Comparison of ENCODE assay signal across 8 cellular contexts in the genomic region with DNA sequence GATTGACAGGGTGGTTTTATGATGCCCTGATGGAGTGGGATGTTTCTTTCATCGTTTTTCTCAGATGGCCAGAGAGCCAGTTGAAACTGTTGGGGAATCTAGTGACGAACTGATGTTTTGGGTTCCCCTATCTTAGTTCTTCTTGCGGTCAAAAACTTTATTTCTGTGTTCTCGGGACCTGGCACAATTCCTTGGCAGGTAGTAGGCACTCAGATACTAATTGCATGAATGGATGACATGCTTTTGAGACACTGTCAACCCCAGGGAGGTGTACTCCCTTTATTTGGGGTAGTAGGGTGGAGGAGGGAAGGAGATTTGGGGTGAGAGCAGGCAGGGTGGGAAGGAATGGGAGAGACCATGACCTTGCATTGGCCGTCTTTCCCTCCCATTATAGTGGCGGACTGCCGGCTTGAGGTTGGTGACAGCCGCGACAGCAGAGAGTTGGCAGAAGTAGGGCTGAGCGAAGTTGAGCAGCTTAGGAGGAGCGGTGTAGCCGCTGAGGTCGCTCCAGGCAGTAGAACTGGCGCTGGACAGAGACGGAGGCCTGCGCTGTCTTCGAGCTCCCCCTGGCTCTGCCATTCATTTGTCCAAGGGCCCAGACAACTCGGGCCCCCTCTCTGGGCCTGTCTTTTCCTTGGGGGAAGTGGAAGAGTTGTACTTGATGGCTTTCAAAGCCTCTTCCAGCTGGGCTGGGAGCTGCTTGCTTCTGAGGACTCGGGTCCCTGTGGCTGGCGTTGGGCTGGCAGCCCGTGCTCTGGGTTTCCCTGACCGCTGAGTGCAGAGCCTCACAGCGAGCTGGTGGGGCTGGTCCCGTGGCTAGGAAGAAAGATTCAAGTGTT. TPM values are rescaled to one million over a fixed set of nuclear protein-coding genes. Genes with fewer than 3 reads are reported as not detected.
DNase-seq lines count a peak whose midpoint lies in the region; ATAC-seq and TF ChIP-seq lines count a peak whose summit lies in the region.

No MANE protein-coding gene starts in this region.

- H3K27me3 ChIP-seq in heart left ventricle: no peaks in the 10 kb centered on the region

- 34 to 43% (median 41%) methylated on average over 24 of the region's 24 CpGs for WGBS in heart left ventricle, 4 donors

- TF ChIP-seq POLR2A in heart left ventricle (IDR thresholded peaks at IDR 0.05): no peak

- H3K4me1 Mint-ChIP-seq in activated T-cell treated with anti-CD3 and anti-CD28 coated beads, Interleukin-2, amount 50 U/mL, for 4 hours (ENCODE audit: low read depth): peaks cover 66% of the 10 kb centered on the region

- H3K36me3 ChIP-seq in KOPT-K1 (ENCODE audit: insufficient read depth, low read length): peaks cover 61% of the 10 kb centered on the region
- peaks cover 0 to 10% (median 0%) of the 10 kb centered on the region in 9 donors for H3K36me3 ChIP-seq in heart left ventricle

- H3K36me3 Mint-ChIP-seq in activated T-cell treated with anti-CD3 and anti-CD28 coated beads, Interleukin-2, amount 50 U/mL, for 4 hours (ENCODE audit: insufficient read depth): peaks cover 47% of the 10 kb centered on the region

- TF ChIP-seq CTCF in AG10803 (conservative IDR thresholded peaks at IDR 0.05; ENCODE audit: low read length): peak; percentile 27
- peak; percentile 24 to 61 (median 36) for TF ChIP-seq CTCF in heart left ventricle (IDR thresholded peaks at IDR 0.05)

- no peaks in the 10 kb centered on the region for H3K27me3 Mint-ChIP-seq in activated T-cell treated with anti-CD3 and anti-CD28 coated beads, Interleukin-2, amount 50 U/mL, for 4 hours (ENCODE audit: low read depth)

- H3K4me1 ChIP-seq in heart left ventricle: peaks cover 0 to 66% (median 35%) of the 10 kb centered on the region in 12 donors

- H3K9me3 Mint-ChIP-seq in activated T-cell treated with anti-CD3 and anti-CD28 coated beads, Interleukin-2, amount 50 U/mL, for 4 hours: peaks cover 5% of the 10 kb centered on the region

- peak; percentile 7 to 8 for ATAC-seq in activated T-cell treated with anti-CD3 and anti-CD28 coated beads, Interleukin-2, amount 50 U/mL, for 4 hours
- ATAC-seq in heart left ventricle (peak; percentile 66 to 82 (median 74)), HG03097 (IDR thresholded peaks at IDR 0.05; ENCODE audit: low FRiP score, unreplicated experiment) (no peak)

- peak overlapping the region; percentile 90 for H3K27ac ChIP-seq in KOPT-K1 (ENCODE audit: low read depth, low read length, poor library complexity, severe bottlenecking)
- H3K27ac ChIP-seq in heart left ventricle: peak overlapping the region in 1 of 12 donors; percentile 53

- DNase-seq in AG10803 (ENCODE audit: low read depth): no peak
- DNase-seq in activated T-cell treated with anti-CD3 and anti-CD28 coated beads, Interleukin-2, amount 50 U/mL, for 4 hours: peak; percentile 30
- peak in 4 of 5 donors; percentile 48 to 76 (median 62) for DNase-seq in heart left ventricle
- peak; percentile 33 for DNase-seq in renal cortical epithelial cell (ENCODE audit: low read depth)
- DNase-seq in occipital lobe (lab: John Stamatoyannopoulos, UW): no peak
- no peak for DNase-seq in SHP77 treated with DMSO at 0.1 percent for 48 hours (lab: John Stamatoyannopoulos, UW)

- H3K9me3 ChIP-seq in KOPT-K1 (ENCODE audit: insufficient read depth, low read length, poor library complexity, severe bottlenecking) (peaks cover 3% of the 10 kb centered on the region), heart left ventricle (no peaks in the 10 kb centered on the region)

- peak overlapping the region; percentile 94 for H3K4me3 Mint-ChIP-seq in activated T-cell treated with anti-CD3 and anti-CD28 coated beads, Interleukin-2, amount 50 U/mL, for 4 hours

- intact Hi-C loops in heart left ventricle (cut with DNase I): loop anchor here in 5 of 10 donors (5.0 to 10.0 kb wide), 5 partner anchors 60 to 163 kb away; a partner anchor contains a TSS

- H3K4me3 ChIP-seq in AG10803 (ENCODE audit: low read length) (no peak overlapping the region), heart left ventricle (peak overlapping the region in 9 of 12 donors; percentile 12 to 70 (median 22))

RNA-seq across cellular contexts. Expression of a gene that starts 2.6 kb away (rescaled TPM):
- 10 to 100 TPM; 30.8 to 34.0 (median 31.7) TPM for total RNA-seq in activated T-cell treated with anti-CD3 and anti-CD28 coated beads, Interleukin-2, amount 50 U/mL, for 4 hours
- total RNA-seq in heart left ventricle (10 to 100 TPM in 1 of 9 donors, 1 to 10 TPM in 8; 1.8 to 12.6 (median 2.5) TPM), renal cortical epithelial cell (3.6 and 8.7 TPM in 2 replicates), occipital lobe (20.9 TPM)
- polyA plus RNA-seq in heart left ventricle: 1 to 10 TPM; 1.2 to 4.2 TPM

Comparison
In these comparisons a context has a peak if more than half of its experiments do, and no peak if none do; other contexts are left out.
1. DNase-seq: peak in activated T-cell treated with anti-CD3 and anti-CD28 coated beads, Interleukin-2, amount 50 U/mL, for 4 hours (single experiment), heart left ventricle (4 of 5) and renal cortical epithelial cell (single experiment); none in AG10803 (single experiment), occipital lobe (single experiment) and SHP77 treated with DMSO at 0.1 percent for 48 hours (single experiment).